8 cellular contexts compared by ENCODE assay signal in the genomic region with DNA sequence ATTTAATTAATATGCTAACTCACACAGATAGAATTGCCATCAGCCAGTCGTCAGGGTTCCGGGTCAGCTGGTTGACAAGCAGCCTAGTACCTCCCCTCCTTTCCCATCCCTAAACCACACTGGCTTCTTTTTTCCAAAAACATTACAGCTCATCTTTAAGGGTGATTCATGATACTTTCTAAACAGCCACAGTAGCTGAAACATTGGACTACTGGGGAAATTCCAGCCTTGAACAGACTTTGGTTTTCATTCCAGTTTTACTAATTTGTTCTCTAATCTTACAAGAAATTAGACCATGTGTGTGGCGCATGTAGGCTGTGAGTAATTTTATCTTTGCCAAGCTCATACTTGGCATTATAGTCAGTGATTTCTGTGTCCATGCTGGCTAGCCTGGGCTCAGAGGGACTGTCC.
DNase-seq lines count a peak whose midpoint lies in the region; ATAC-seq and TF ChIP-seq lines count a peak whose summit lies in the region.

No MANE protein-coding gene starts in this region.

- H3K36me3 ChIP-seq in mammary epithelial cell (ENCODE audit: insufficient read depth, low read length) (no peaks in the 10 kb centered on the region), mesenchymal stem cell (ENCODE audit: control insufficient read depth in 1 of 2, insufficient read depth in 2 of 2, low read depth in 1 of 2, low read length in 2 of 2) (no peaks in the 10 kb centered on the region)

- H3K79me2 ChIP-seq in mammary epithelial cell (ENCODE audit: insufficient read depth, low read length), result peaks cover 90% of the 10 kb centered on the region

- no peak overlapping the region for H4K91ac ChIP-seq in mesenchymal stem cell (ENCODE audit: low read length)

- intact Hi-C loops in mammary epithelial cell (cut with micrococcal nuclease), result loop anchor here (5.0 to 10.0 kb wide), 3 partner anchors 38 to 179 kb away; no protein-coding TSS in a partner anchor

- POLR2A ChIA-PET in AG04450 (lab: Yijun Ruan, JAX), result interaction anchor here (0.8 kb wide), 1 partner anchor 24 kb away, joined by 3 read pairs; no protein-coding TSS in a partner anchor

- TF ChIP-seq CTCF in AG04450 (IDR thresholded peaks at IDR 0.05; ENCODE audit: low read depth, low read length) (no peak), mammary epithelial cell (conservative IDR thresholded peaks at IDR 0.05 in 1 of 2, IDR thresholded peaks at IDR 0.05 in 1 of 2; ENCODE audit: extremely low read depth in 1 of 2, insufficient read depth in 1 of 2, low read depth in 1 of 2, low read length in 2 of 2) (no peak)

- peak overlapping the region; percentile 39 for H3K4me2 ChIP-seq in mammary epithelial cell (ENCODE audit: insufficient read depth, low read depth, low read length)
- H3K4me2 ChIP-seq in mesenchymal stem cell (ENCODE audit: low read length, poor library complexity, severe bottlenecking), result no peak overlapping the region

- BruUV-seq in mammary epithelial cell (replicated peaks; lab: Mats Ljungman, UMichigan), result no TSS peak

- in situ Hi-C loops in mammary epithelial cell (cut with MboI; ENCODE audit: low sequenced_read_pairs in 2 of 2), result no loop called here

- peak; percentile 51 for DNase-seq in AG04450 (ENCODE audit: low read depth, low spot score)
- DNase-seq in mammary epithelial cell, result peak; percentile 97
- DNase-seq in mesenchymal stem cell, result peak; percentile 91
- no peak for DNase-seq in SK-N-DZ (ENCODE audit: low spot score)
- no peak for DNase-seq in DMS53 treated with DMSO at 0.1 percent for 48 hours (lab: John Stamatoyannopoulos, UW; ENCODE audit: unreplicated experiment)

- H2BK5ac ChIP-seq in mesenchymal stem cell (ENCODE audit: low read depth, low read length, poor library complexity, severe bottlenecking), result no peak overlapping the region

- H3K79me1 ChIP-seq in mesenchymal stem cell (replicated peaks; ENCODE audit: low read length, poor library complexity, severe bottlenecking), result peaks cover 29% of the 10 kb centered on the region

- no peak overlapping the region for H4K8ac ChIP-seq in mesenchymal stem cell (ENCODE audit: low read length)

- H3K18ac ChIP-seq in mesenchymal stem cell (ENCODE audit: low read depth in 1 of 2, low read length in 2 of 2), result no peak overlapping the region

- ATAC-seq in HG02623 (IDR thresholded peaks at IDR 0.05; ENCODE audit: unreplicated experiment) (peak; percentile 39), GM19351 (IDR thresholded peaks at IDR 0.05; ENCODE audit: unreplicated experiment) (no peak), GM18520 (IDR thresholded peaks at IDR 0.05; ENCODE audit: unreplicated experiment) (no peak)

- H3K14ac ChIP-seq in mesenchymal stem cell (ENCODE audit: low read length in 2 of 2), result no peak overlapping the region

- no peak overlapping the region for H2BK12ac ChIP-seq in mesenchymal stem cell (ENCODE audit: low read length in 2 of 2)

- dilution Hi-C loops in mammary epithelial cell (cut with HindIII; ENCODE audit: low sequenced_read_pairs), result no loop called here

- H3K4ac ChIP-seq in mesenchymal stem cell (ENCODE audit: low read depth in 1 of 2, low read length in 2 of 2), result no peak overlapping the region

- H3K4me1 ChIP-seq in mammary epithelial cell (ENCODE audit: insufficient read depth, low read length) (peaks cover 42% of the 10 kb centered on the region), mesenchymal stem cell (ENCODE audit: control insufficient read depth, insufficient read depth, low read depth, low read length) (peaks cover 5% of the 10 kb centered on the region)

- H3K27ac ChIP-seq in AG04450 (ENCODE audit: low read depth, low read length) (peak overlapping the region; percentile 59), mammary epithelial cell (ENCODE audit: insufficient read depth, low read depth, low read length) (peak overlapping the region; percentile 58), mesenchymal stem cell (ENCODE audit: low read length, poor library complexity, severe bottlenecking) (peak overlapping the region; percentile 31)

- H3K27me3 ChIP-seq in AG04450 (ENCODE audit: control insufficient read depth, insufficient read depth, low read length) (no peaks in the 10 kb centered on the region), mammary epithelial cell (ENCODE audit: insufficient read depth, low read length) (no peaks in the 10 kb centered on the region), mesenchymal stem cell (ENCODE audit: control insufficient read depth in 1 of 2, insufficient read depth in 1 of 2, low read length in 2 of 2) (no peaks in the 10 kb centered on the region)

- H2BK15ac ChIP-seq in mesenchymal stem cell (ENCODE audit: low read depth, poor library complexity, severe bottlenecking), result no peak overlapping the region

- CTCF ChIA-PET in AG04450 (lab: Charles Lee), result interaction anchor here (1.6 kb wide), 1 partner anchor 190 kb away, joined by 6 read pairs; no protein-coding TSS in a partner anchor
- CTCF ChIA-PET in mammary epithelial cell (lab: Charles Lee; ENCODE audit: low non-redundant PET), result interaction anchor here (0.6 kb wide), 1 partner anchor 66 kb away, joined by 3 read pairs; no protein-coding TSS in a partner anchor

- H2BK120ac ChIP-seq in mesenchymal stem cell (ENCODE audit: low read depth, low read length), result no peak overlapping the region

- H2AFZ ChIP-seq in mammary epithelial cell (ENCODE audit: low read depth, low read length) (no peak overlapping the region), mesenchymal stem cell (ENCODE audit: low read depth, low read length) (no peak overlapping the region)

- H3K9me3 ChIP-seq in AG04450 (ENCODE audit: control insufficient read depth, insufficient read depth, low read length) (no peaks in the 10 kb centered on the region), mammary epithelial cell (replicated peaks; ENCODE audit: insufficient read depth, low read length) (no peaks in the 10 kb centered on the region), mesenchymal stem cell (ENCODE audit: control insufficient read depth, low read length) (no peaks in the 10 kb centered on the region)

- peaks cover 6% of the 10 kb centered on the region for H4K20me1 ChIP-seq in mammary epithelial cell (ENCODE audit: insufficient read depth, low read length)

- no peak overlapping the region for H2AK5ac ChIP-seq in mesenchymal stem cell (ENCODE audit: low read length, severe bottlenecking)

- no peak overlapping the region for H3K4me3 ChIP-seq in AG04450 (ENCODE audit: low read depth, low read length)
- no peak overlapping the region for H3K4me3 ChIP-seq in mammary epithelial cell (replicated peaks in 1 of 3; ENCODE audit: insufficient read depth in 1 of 3, low read depth in 2 of 3, low read length in 3 of 3)
- H3K4me3 ChIP-seq in mesenchymal stem cell (ENCODE audit: insufficient read depth in 1 of 2, low read depth in 1 of 2, low read length in 2 of 2), result no peak overlapping the region

- H3K9ac ChIP-seq in mammary epithelial cell (ENCODE audit: insufficient read depth, low read length) (no peak overlapping the region), mesenchymal stem cell (ENCODE audit: low read length) (peak overlapping the region; percentile 53)

- no peak overlapping the region for H3K23ac ChIP-seq in mesenchymal stem cell (ENCODE audit: low read length in 2 of 2)

- WGBS in mammary epithelial cell (ENCODE audit: low coverage, missing lambda C conversion rate), result 0% methylated on average over 3 of the region's 3 CpGs
- WGBS in mesenchymal stem cell, result 65% methylated on average over 3 of the region's 3 CpGs

Comparison
In these comparisons a context has a peak if more than half of its experiments do, and no peak if none do; other contexts are left out.
1. DNase-seq: peak in AG04450 (single experiment), mammary epithelial cell (single experiment) and mesenchymal stem cell (single experiment); none in SK-N-DZ (single experiment) and DMS53 treated with DMSO at 0.1 percent for 48 hours (single experiment).
2. Peak in every context shown above with its lines, with median percentiles within 50 percentile points of each other: H3K27ac ChIP-seq.